8 cellular contexts compared by ENCODE assay signal in the genomic region with DNA sequence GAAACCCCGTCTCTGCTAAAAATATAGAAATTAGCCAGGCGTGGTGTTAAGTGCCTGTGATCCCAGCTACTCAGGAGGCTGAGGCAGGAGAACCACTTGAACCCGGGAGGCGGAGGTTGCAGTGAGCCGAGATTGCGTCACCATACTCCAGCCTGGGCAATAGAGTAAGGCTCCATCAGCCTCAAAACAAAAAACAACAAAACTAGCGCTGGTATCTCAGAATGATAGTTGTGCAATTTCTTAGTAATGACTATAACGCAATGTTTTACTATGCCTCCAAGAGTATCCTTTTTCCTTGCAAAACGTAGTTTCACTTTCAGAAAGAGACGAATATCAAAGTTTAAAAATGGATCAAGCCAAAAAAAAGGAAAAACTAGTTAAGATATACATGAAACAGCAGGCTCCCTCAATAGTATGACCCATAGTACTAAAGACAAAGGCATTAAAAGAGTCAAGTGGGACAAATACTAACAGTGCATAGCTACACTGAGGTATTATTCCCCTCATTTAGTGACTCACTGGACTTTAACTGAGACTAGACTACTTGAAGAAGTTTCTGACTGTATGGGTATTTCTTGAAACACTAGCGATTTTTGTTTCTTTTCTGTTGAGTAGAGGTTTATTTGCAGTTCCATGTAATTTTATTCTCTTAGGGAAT. TPM values are rescaled to one million over a fixed set of nuclear protein-coding genes. Genes with fewer than 3 reads are reported as not detected.
A peak's percentile ranks its signal among the peaks of the same experiment; 100 is the strongest.
DNase-seq lines count a peak whose midpoint lies in the region; ATAC-seq and TF ChIP-seq lines count a peak whose summit lies in the region.

No MANE protein-coding gene starts in this region.

- no peaks in the 10 kb centered on the region for H3K27me3 ChIP-seq in dorsolateral prefrontal cortex

- H3K4me1 Mint-ChIP-seq in naive thymus-derived CD8-positive, alpha-beta T cell, result peaks cover 32 to 79% (median 67%) of the 10 kb centered on the region in 4 donors

- H3K27ac ChIP-seq in dorsolateral prefrontal cortex, result peak overlapping the region in 45 of 59 donors; percentile 4 to 79 (median 53)

- no peak for TF ChIP-seq CTCF in dorsolateral prefrontal cortex (IDR thresholded peaks at IDR 0.05 in 54 of 56, conservative IDR thresholded peaks at IDR 0.05 in 2 of 56; ENCODE audit: low read depth in 1 of 56, partially characterized antibody in 56 of 56)

- POLR2A ChIA-PET in naive thymus-derived CD8-positive, alpha-beta T cell (lab: Charles Lee), result interaction anchor here (0.5 to 6.9 kb wide), 14 partner anchors 10 to 127 kb away, joined by 3 to 113 read pairs (median 5); partner anchors contain the start of genes ITM2B and MED4

- DNase-seq in AML-193 (lab: John Stamatoyannopoulos, UW) (peak; percentile 84 to 90), NOMO-1 treated with dmso at 0.1 percent for 144 hours (lab: John Stamatoyannopoulos, UW; ENCODE audit: unreplicated experiment) (peak; percentile 44), dorsolateral prefrontal cortex (no peak), G401 (ENCODE audit: low spot score) (no peak), cortex of kidney (lab: John Stamatoyannopoulos, UW) (no peak), iPS-NIHi7 (ENCODE audit: extremely low spot score) (no peak)
- DNase-seq in naive thymus-derived CD8-positive, alpha-beta T cell, result no peak
- DNase-seq in effector CD8-positive, alpha-beta T cell (lab: John Stamatoyannopoulos, UW), result no peak

- ATAC-seq in naive thymus-derived CD8-positive, alpha-beta T cell, result peak in 1 of 2 donors; percentile 37

- no peaks in the 10 kb centered on the region for H3K27me3 Mint-ChIP-seq in naive thymus-derived CD8-positive, alpha-beta T cell

- peaks cover 0 to 2% (median 0%) of the 10 kb centered on the region in 9 donors for H3K9me3 Mint-ChIP-seq in naive thymus-derived CD8-positive, alpha-beta T cell

- in situ Hi-C loops in G401 (cut with HindIII; ENCODE audit: low sequenced_read_pairs), result no loop called here

- H3K36me3 Mint-ChIP-seq in naive thymus-derived CD8-positive, alpha-beta T cell, result peaks cover 0 to 4% (median 2%) of the 10 kb centered on the region in 3 donors

- intact Hi-C loops in dorsolateral prefrontal cortex (cut with DNase I), result no loop called here

- H3K27ac Mint-ChIP-seq in naive thymus-derived CD8-positive, alpha-beta T cell, result peak overlapping the region; percentile 94 to 99 (median 97)

- H3K4me3 ChIP-seq in dorsolateral prefrontal cortex, result peak overlapping the region in 46 of 59 donors; percentile 1 to 51 (median 30)

- peak overlapping the region; percentile 31 to 89 (median 82) for H3K4me3 Mint-ChIP-seq in naive thymus-derived CD8-positive, alpha-beta T cell

RNA-seq across cellular contexts. Expression of gene ITM2B, which starts 10.5 kb away (rescaled TPM):
- 100 to 1,000 TPM; 414 to 659 (median 555) TPM for total RNA-seq in dorsolateral prefrontal cortex
- 100 to 1,000 TPM; 733 to 793 TPM for total RNA-seq in naive thymus-derived CD8-positive, alpha-beta T cell
- 1,000 to 10,000 TPM; 1,063 to 1,292 (median 1,234) TPM for polyA plus RNA-seq in naive thymus-derived CD8-positive, alpha-beta T cell
- total RNA-seq in G401 (2014; rRNA removed; shearing (Covaris generic)), result 35.2 and 62.6 TPM in 2 replicates

Comparison
In these comparisons a context has a peak if more than half of its experiments do, and no peak if none do; other contexts are left out.
1. DNase-seq: peak in AML-193 (2 of 2) and NOMO-1 treated with dmso at 0.1 percent for 144 hours (single experiment); none in dorsolateral prefrontal cortex (0 of 10), naive thymus-derived CD8-positive, alpha-beta T cell (0 of 10), G401 (single experiment), effector CD8-positive, alpha-beta T cell (single experiment), cortex of kidney (single experiment) and iPS-NIHi7 (single experiment).